8 cellular contexts compared by ENCODE assay signal in the genomic region with DNA sequence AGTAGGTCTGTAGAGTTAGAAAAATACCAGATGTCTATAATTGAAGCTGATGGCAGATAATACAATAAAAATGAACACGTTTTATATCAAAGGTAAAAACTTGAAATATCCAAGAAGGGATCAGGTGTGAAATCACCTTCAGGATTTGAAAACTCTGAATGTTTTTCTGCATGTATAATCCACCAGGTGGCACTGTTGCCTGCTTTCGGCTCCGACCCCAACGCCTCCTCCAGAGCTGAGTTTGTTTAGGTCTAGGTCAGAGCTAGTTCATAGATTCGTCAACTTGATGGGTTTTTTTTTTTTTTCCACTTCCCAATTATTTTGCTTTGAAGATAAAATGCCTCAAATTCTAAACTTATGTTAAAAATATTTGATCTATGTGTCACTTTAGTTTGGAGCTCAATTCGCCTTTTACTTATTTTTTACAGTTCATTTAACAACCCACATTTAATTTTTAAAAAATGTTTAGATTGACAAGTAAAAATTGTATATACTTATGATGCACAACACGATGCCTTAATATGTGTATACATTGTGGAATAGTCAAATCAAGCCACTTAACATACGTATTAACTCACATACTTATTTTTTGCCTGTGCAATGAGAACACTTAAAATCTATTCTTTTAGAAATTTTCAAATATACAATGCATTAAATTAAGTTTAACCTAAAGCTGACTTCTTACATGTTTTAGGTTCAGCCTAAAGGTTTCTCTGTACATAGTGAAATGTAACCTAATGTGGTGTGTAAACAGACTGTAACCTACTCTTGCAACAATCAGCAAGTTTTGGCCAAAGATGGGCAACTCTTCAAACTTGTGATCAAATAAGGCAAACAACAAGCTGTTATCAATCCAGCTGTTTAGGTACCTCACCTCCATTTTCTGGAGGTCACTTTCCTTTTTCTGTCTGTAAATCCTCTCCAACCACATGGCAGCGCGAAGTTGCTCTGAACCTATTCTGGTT. TPM values are rescaled to one million over a fixed set of nuclear protein-coding genes. Genes with fewer than 3 reads are reported as not detected.
DNase-seq lines count a peak whose midpoint lies in the region; ATAC-seq and TF ChIP-seq lines count a peak whose summit lies in the region.

No MANE protein-coding gene starts in this region.

- no peak overlapping the region for H3K27ac Mint-ChIP-seq in nephron

- peaks cover 22% of the 10 kb centered on the region for H3K9me3 Mint-ChIP-seq in nephron

- no peaks in the 10 kb centered on the region for H3K9me2 ChIP-seq in OCI-LY1 (ENCODE audit: low read depth, low read length)

- H3K79me2 ChIP-seq in OCI-LY1 (ENCODE audit: insufficient read depth, low read length) = no peaks in the 10 kb centered on the region

- H3K27me3 Mint-ChIP-seq in nephron (ENCODE audit: low read depth) = peaks cover 3% of the 10 kb centered on the region

- no peaks in the 10 kb centered on the region for H3K4me1 ChIP-seq in OCI-LY1 (ENCODE audit: insufficient read depth, low read length, severe bottlenecking)

- TF ChIP-seq CTCF in OCI-LY1 (IDR thresholded peaks at IDR 0.05; ENCODE audit: low read length) (peak; percentile 70; the same call in 1 of the 2 replicates), nephron (IDR thresholded peaks at IDR 0.05; ENCODE audit: unreplicated experiment in 3 of 3) (peak; percentile 72 to 90 (median 84))

- H3K36me3 ChIP-seq in OCI-LY1 (ENCODE audit: insufficient read depth, low read length) = no peaks in the 10 kb centered on the region

- H3K4me1 Mint-ChIP-seq in nephron = no peaks in the 10 kb centered on the region

- H2AFZ ChIP-seq in OCI-LY1 (ENCODE audit: low read length) = no peak overlapping the region

- DNase-seq in GDM1 (lab: John Stamatoyannopoulos, UW) = peak; percentile 8
- DNase-seq in activated T-cell treated with anti-CD3 and anti-CD28 coated beads for 48 hours (ENCODE audit: low read depth) = peak; percentile 33
- peak; percentile 33 for DNase-seq in stimulated activated naive CD4-positive, alpha-beta T cell treated with Interleukin-2 at 50 U/mL for 16 hours (lab: John Stamatoyannopoulos, UW)
- DNase-seq in cortex of kidney (lab: John Stamatoyannopoulos, UW) = no peak

- 0 out of 2 replicates have a peak, but pooled peaks cover 2% of the 10 kb centered on the region for H3K9me3 ChIP-seq in OCI-LY1 (ENCODE audit: low read length)

- H4K20me1 ChIP-seq in OCI-LY1 (ENCODE audit: insufficient read depth, low read length) = no peaks in the 10 kb centered on the region

- H3F3A ChIP-seq in OCI-LY1 (ENCODE audit: insufficient read depth, low read length) = no peaks in the 10 kb centered on the region

- no peak overlapping the region for H3K9ac ChIP-seq in OCI-LY1 (ENCODE audit: low read length)

- H3K36me3 Mint-ChIP-seq in nephron (ENCODE audit: low read depth) = peaks cover 4% of the 10 kb centered on the region

- ATAC-seq in HG03354 (IDR thresholded peaks at IDR 0.05; ENCODE audit: poor library complexity, severe bottlenecking, unreplicated experiment) = peak; percentile 72
- ATAC-seq in esophagus mucosa = peak; percentile 64

- H3K27me3 ChIP-seq in OCI-LY1 (ENCODE audit: insufficient read depth, low read length) = no peaks in the 10 kb centered on the region

- no peak overlapping the region for H3K4me3 Mint-ChIP-seq in nephron

- no peak overlapping the region for H3K27ac ChIP-seq in OCI-LY1 (ENCODE audit: low read depth, low read length, poor library complexity, severe bottlenecking)

- no peak overlapping the region for H3K4me3 ChIP-seq in OCI-LY1 (ENCODE audit: low read depth, low read length, poor library complexity, severe bottlenecking)

- no peak overlapping the region for H3K4me2 ChIP-seq in OCI-LY1 (ENCODE audit: low read length)

RNA-seq across cellular contexts. Expression of a gene that starts 39.4 kb away (rescaled TPM):
- 0.80 TPM for total RNA-seq in esophagus mucosa
